ENCODE assay signal across 24 cellular contexts in the genomic region with DNA sequence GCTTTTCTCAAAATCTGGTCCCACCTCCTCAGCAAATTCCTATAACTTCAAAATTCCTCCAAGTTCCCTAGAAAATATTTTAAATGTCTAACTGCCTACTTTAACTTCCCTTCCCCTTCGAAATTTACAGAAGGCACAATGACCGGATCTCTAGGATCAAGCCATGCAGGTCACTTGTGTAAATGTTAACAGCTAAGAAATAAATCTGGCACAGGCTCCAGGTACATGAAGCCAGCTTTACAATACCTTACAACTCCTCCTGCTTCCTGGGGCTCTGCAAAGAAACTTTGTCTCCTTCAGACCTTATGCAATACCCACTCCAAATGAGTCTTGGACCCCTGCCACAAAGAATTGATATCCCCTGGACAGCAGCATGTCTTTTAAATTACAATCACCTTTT.
"Had no signal": no experiment of that assay in that cellular context is flagged by ENCODE, and none has a peak within 500 bp of the region (broad histone marks: within the 10 kb centered on the region; RNA-seq: fewer than 3 reads in every experiment).

No MANE protein-coding gene starts in this region.

- H3K27ac Mint-ChIP-seq: activated B cell treated with CpG ODN at 0.5 μM for 24 hours; activated CD4-positive, alpha-beta T cell treated with anti-CD3 and anti-CD28 coated beads for 36 hours; activated naive CD8-positive, alpha-beta T cell treated with anti-CD3 and anti-CD28 coated beads for 36 hours; nephron; stimulated activated memory B cell treated with anti-CD40 and anti-IgM and Interleukin-4, amounts not matched to agents 10 μg/mL and 1 μg/mL and 100 μg/mL, for 72 hours; T-cell had no signal

- H3K4me1 Mint-ChIP-seq: activated B cell treated with CpG ODN at 0.5 μM for 24 hours; activated CD4-positive, alpha-beta T cell treated with anti-CD3 and anti-CD28 coated beads for 36 hours; activated naive CD8-positive, alpha-beta T cell treated with anti-CD3 and anti-CD28 coated beads for 36 hours; nephron; stimulated activated memory B cell treated with anti-CD40 and anti-IgM and Interleukin-4, amounts not matched to agents 10 μg/mL and 1 μg/mL and 100 μg/mL, for 72 hours; T-cell had no signal

- H3K27me3 Mint-ChIP-seq: activated B cell treated with CpG ODN at 0.5 μM for 24 hours; activated CD4-positive, alpha-beta T cell treated with anti-CD3 and anti-CD28 coated beads for 36 hours; activated naive CD8-positive, alpha-beta T cell treated with anti-CD3 and anti-CD28 coated beads for 36 hours; stimulated activated memory B cell treated with anti-CD40 and anti-IgM and Interleukin-4, amounts not matched to agents 10 μg/mL and 1 μg/mL and 100 μg/mL, for 72 hours; T-cell had no signal

- H3K36me3 ChIP-seq: colonic mucosa, stomach, suprapubic skin, transverse colon, uterus had no signal

- H3K4me1 ChIP-seq: colonic mucosa, suprapubic skin, transverse colon, uterus had no signal

- H3K9me3 Mint-ChIP-seq: activated naive CD8-positive, alpha-beta T cell treated with anti-CD3 and anti-CD28 coated beads for 36 hours; nephron; stimulated activated memory B cell treated with anti-CD40 and anti-IgM and Interleukin-4, amounts not matched to agents 10 μg/mL and 1 μg/mL and 100 μg/mL, for 72 hours had no signal

- ATAC-seq: activated CD4-positive, alpha-beta T cell treated with anti-CD3 and anti-CD28 coated beads for 36 hours; activated T-cell treated with anti-CD3 and anti-CD28 coated beads, Interleukin-2, amount 50 U/mL, for 4 hours; left ventricle myocardium superior; sciatic nerve; stimulated activated memory B cell treated with anti-CD40 and anti-IgM and Interleukin-4, amounts not matched to agents 10 μg/mL and 1 μg/mL and 100 μg/mL, for 72 hours; T-cell had no signal

- H3K36me3 Mint-ChIP-seq: activated naive CD8-positive, alpha-beta T cell treated with anti-CD3 and anti-CD28 coated beads for 36 hours; stimulated activated memory B cell treated with anti-CD40 and anti-IgM and Interleukin-4, amounts not matched to agents 10 μg/mL and 1 μg/mL and 100 μg/mL, for 72 hours; T-cell had no signal

- H3K27me3 ChIP-seq: colonic mucosa, stomach, suprapubic skin, transverse colon, uterus had no signal

- H3K4me3 ChIP-seq: colonic mucosa, stomach, suprapubic skin, transverse colon, uterus had no signal

- H3K4me3 Mint-ChIP-seq: activated B cell treated with CpG ODN at 0.5 μM for 24 hours; activated CD4-positive, alpha-beta T cell treated with anti-CD3 and anti-CD28 coated beads for 36 hours; activated naive CD8-positive, alpha-beta T cell treated with anti-CD3 and anti-CD28 coated beads for 36 hours; activated T-cell treated with anti-CD3 and anti-CD28 coated beads, Interleukin-2, amount 50 U/mL, for 4 hours; nephron; stimulated activated memory B cell treated with anti-CD40 and anti-IgM and Interleukin-4, amounts not matched to agents 10 μg/mL and 1 μg/mL and 100 μg/mL, for 72 hours; T-cell had no signal

- H3K27ac ChIP-seq: colonic mucosa, stomach, suprapubic skin, transverse colon, uterus had no signal

- H3K9me3 ChIP-seq: colonic mucosa, stomach, suprapubic skin, transverse colon, uterus had no signal

- DNase-seq: activated B cell treated with CpG ODN at 0.5 μM for 24 hours; activated CD4-positive, alpha-beta T cell treated with anti-CD3 and anti-CD28 coated beads for 36 hours; activated CD4-positive, alpha-beta T cell treated with anti-CD3 and anti-CD28 coated beads, Interleukin-2, amount 50 U/mL, for 48 hours; activated CD8-positive, alpha-beta memory T cell treated with anti-CD3 and anti-CD28 coated beads, Interleukin-2, amount 50 U/mL, for 48 hours; activated naive CD4-positive, alpha-beta T cell treated with Interleukin-2 at 50 U/mL for 16 hours; activated naive CD8-positive, alpha-beta T cell treated with anti-CD3 and anti-CD28 coated beads for 36 hours; activated T-cell treated with anti-CD3 and anti-CD28 coated beads, Interleukin-2, amount 50 U/mL, for 4 hours; colonic mucosa; kidney; left ventricle myocardium superior; mammary epithelial cell; midbrain; posterior cingulate gyrus; small intestine; stimulated activated CD4-positive, alpha-beta T cell treated with anti-CD3 and anti-CD28 coated beads, Interleukin-15, amount 100 ng/mL, for 24 hours; stomach; T-cell; T-helper 9 cell; transverse colon; uterus had no signal
